In the genomic region with DNA sequence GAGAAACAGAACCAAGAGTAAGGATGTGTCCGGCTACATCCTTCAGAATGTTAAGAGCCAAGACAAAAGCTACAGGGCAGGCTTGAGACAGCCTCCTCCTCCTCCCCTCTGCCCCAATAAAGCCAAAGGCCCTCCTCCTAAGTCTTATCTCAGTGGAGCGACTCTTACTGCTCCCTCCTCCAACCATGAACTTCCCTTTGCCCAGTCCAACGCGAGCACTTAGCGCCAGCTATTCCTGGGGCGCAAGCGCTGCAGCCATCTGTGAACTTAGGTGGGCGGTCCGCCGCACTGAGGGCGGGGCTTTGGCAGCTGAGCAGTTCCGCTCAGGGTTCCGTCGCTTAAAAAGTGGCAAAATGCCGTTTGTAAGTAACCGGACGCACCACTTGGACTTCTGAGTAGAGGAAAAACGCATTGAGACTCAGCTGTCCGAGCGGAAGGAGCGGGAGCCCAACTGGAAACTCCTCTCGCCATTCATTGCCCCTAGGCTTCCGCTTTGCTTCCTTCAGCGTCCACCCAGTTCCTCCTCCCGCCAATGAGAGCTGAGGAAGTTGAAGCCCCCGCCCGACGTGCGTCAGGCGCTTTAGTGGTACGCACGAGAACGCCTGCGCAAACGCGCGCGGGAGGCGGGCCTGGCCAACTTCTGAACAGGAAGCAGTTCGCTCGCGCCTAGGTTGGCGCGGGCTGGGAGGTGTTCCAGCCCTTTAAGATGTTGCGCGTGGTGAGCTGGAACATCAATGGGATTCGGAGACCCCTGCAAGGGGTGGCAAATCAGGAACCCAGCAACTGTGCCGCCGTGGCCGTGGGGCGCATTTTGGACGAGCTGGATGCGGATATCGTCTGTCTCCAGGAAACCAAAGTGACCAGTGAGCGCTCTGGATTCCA, we compare ENCODE assay signal across 8 cellular contexts. TPM values are rescaled to one million over a fixed set of nuclear protein-coding genes. Genes with fewer than 3 reads are reported as not detected.
DNase-seq lines count a peak whose midpoint lies in the region; ATAC-seq and TF ChIP-seq lines count a peak whose summit lies in the region.

A gene with protein sequence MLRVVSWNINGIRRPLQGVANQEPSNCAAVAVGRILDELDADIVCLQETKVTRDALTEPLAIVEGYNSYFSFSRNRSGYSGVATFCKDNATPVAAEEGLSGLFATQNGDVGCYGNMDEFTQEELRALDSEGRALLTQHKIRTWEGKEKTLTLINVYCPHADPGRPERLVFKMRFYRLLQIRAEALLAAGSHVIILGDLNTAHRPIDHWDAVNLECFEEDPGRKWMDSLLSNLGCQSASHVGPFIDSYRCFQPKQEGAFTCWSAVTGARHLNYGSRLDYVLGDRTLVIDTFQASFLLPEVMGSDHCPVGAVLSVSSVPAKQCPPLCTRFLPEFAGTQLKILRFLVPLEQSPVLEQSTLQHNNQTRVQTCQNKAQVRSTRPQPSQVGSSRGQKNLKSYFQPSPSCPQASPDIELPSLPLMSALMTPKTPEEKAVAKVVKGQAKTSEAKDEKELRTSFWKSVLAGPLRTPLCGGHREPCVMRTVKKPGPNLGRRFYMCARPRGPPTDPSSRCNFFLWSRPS (plus strand): TSS at position 647 of the 882 bp plus-strand sequence. CDS start 60 bp downstream, at position 707.

- H3K4me3 ChIP-seq in AG10803 (ENCODE audit: low read length), result peak within 1 kb of the TSS; percentile 74

- DNase-seq in AG10803 (ENCODE audit: low read depth), result peak; percentile 88
- peak; percentile 90 for DNase-seq in NCI-H460 (ENCODE audit: extremely low read depth, low read depth)
- peak; percentile 82 for DNase-seq in activated CD4-positive, CD25-positive, alpha-beta regulatory T cell treated with anti-CD3 and anti-CD28 coated beads, Interleukin-2, amount 50 U/mL, for 72 hours
- peak; percentile 90 for DNase-seq in cerebellum (ENCODE audit: low spot score)
- peak; percentile 95 for DNase-seq in islet precursor cell
- DNase-seq in stimulated activated CD4-positive, alpha-beta T cell treated with anti-CD3 and anti-CD28 coated beads, Interleukin-12 subunit alpha, Interleukin-12 subunit beta, amount 100 ng/mL, for 48 hours (ENCODE audit: low read depth in 2 of 3, low spot score in 1 of 3), result peak; percentile 70 to 80 (median 79)

- peak; percentile 96 for ATAC-seq in GM19043 (IDR thresholded peaks at IDR 0.05; ENCODE audit: low read depth, unreplicated experiment)
- peak; percentile 90 for ATAC-seq in HG03378 (IDR thresholded peaks at IDR 0.05; ENCODE audit: unreplicated experiment)

- no peak for TF ChIP-seq CTCF in AG10803 (conservative IDR thresholded peaks at IDR 0.05; ENCODE audit: low read length)

RNA-seq across cellular contexts. Expression of the gene that starts here (rescaled TPM):
- total RNA-seq in NCI-H460 (2014; rRNA removed; shearing (Covaris generic)), result 15.3 and 17.4 TPM in 2 replicates
- 18.6 and 25.1 TPM in 2 replicates for polyA plus RNA-seq in NCI-H460 (2014; cell fraction: nucleus; rRNA removed)
- total RNA-seq in cerebellum, result 2.8 TPM

Comparison
In these comparisons a context has a peak if more than half of its experiments do, and no peak if none do; other contexts are left out.
1. Peak in every context shown above with its lines: DNase-seq, ATAC-seq and H3K4me3 ChIP-seq.